ENCODE assay signal across 14 cellular contexts in genomic region chr2:108570416-108570815, GRCh38. TPM values are rescaled to one million over a fixed set of nuclear protein-coding genes. Genes with fewer than 3 reads are reported as not detected.
DNase-seq lines count a peak whose midpoint lies in the region; ATAC-seq and TF ChIP-seq lines count a peak whose summit lies in the region.
"Had no signal": no experiment of that assay in that cellular context is flagged by ENCODE, and none has a peak within 500 bp of the region (broad histone marks: within the 10 kb centered on the region; RNA-seq: fewer than 3 reads in every experiment).

No MANE protein-coding gene starts in this region.

- TF ChIP-seq EP300 in ovary (IDR thresholded peaks at IDR 0.05) = no peak

- H3K36me3 ChIP-seq in ovary = no peaks in the 10 kb centered on the region

- H3K27ac ChIP-seq in ovary = no peak overlapping the region

- H3K4me3 ChIP-seq in epithelial cell of proximal tubule (ENCODE audit: low read depth, low read length) (peak overlapping the region; percentile 13), ovary (no peak overlapping the region)

- TF ChIP-seq CTCF in epithelial cell of proximal tubule (conservative IDR thresholded peaks at IDR 0.05; ENCODE audit: low read depth, low read length) (no peak), ovary (IDR thresholded peaks at IDR 0.05) (no peak)

- 23 to 31% (median 30%) methylated on average over 7 of the region's 7 CpGs for WGBS in ovary, 3 donors

- no peaks in the 10 kb centered on the region for H3K9me3 ChIP-seq in ovary

- DNase-seq in ELR (ENCODE audit: low read depth) (peak; percentile 71), RPMI7951 (ENCODE audit: low read depth) (peak; percentile 45), epithelial cell of proximal tubule (ENCODE audit: low read depth) (no peak), ovary (peak in 3 of 5 donors; percentile 31 to 50 (median 42)), C1 segment of cervical spinal cord (lab: John Stamatoyannopoulos, UW) (no peak), NCI-H187 treated with DMSO at 0.1 percent for 48 hours (lab: John Stamatoyannopoulos, UW) (no peak), inferior parietal cortex (ENCODE audit: extremely low spot score) (no peak)
- DNase-seq: activated CD8-positive, alpha-beta memory T cell treated with anti-CD3 and anti-CD28 coated beads, Interleukin-2, amount 50 U/mL, for 48 hours; CD4-positive, CD25-positive, alpha-beta regulatory T cell; effector memory CD4-positive, alpha-beta T cell; NCI-H1092 treated with DMSO at 0.1 percent for 48 hours; NCI-H524; stimulated activated CD4-positive, alpha-beta T cell treated with anti-CD3 and anti-CD28 coated beads, Interleukin-4, amount 100 ng/mL, for 24 hours had no signal

- intact Hi-C loops in ovary (cut with DNase I) = no loop called here

- no peaks in the 10 kb centered on the region for H3K27me3 ChIP-seq in ovary

- ATAC-seq in HG02588 (IDR thresholded peaks at IDR 0.05; ENCODE audit: unreplicated experiment) = no peak

- no peak for TF ChIP-seq POLR2A in ovary (IDR thresholded peaks at IDR 0.05)

- peaks cover 13% of the 10 kb centered on the region for H3K4me1 ChIP-seq in ovary (ENCODE audit: insufficient read depth)

RNA-seq across cellular contexts. Expression of gene LIMS1, which starts 36.1 kb away (rescaled TPM):
- 56.1 and 66.0 TPM in 2 replicates for total RNA-seq in RPMI7951 (2014; rRNA removed; shearing (Covaris generic))
- 58.3 and 95.4 TPM in 2 replicates for total RNA-seq in epithelial cell of proximal tubule
- total RNA-seq in ovary = 10 to 100 TPM; 36.2 to 91.1 (median 52.4) TPM
- 10 to 100 TPM; 38.8 to 39.8 TPM for polyA plus RNA-seq in ovary

Comparison
In these comparisons a context has a peak if more than half of its experiments do, and no peak if none do; other contexts are left out.
1. DNase-seq: peak in ELR (single experiment), RPMI7951 (single experiment) and ovary (3 of 5); none in epithelial cell of proximal tubule (single experiment), C1 segment of cervical spinal cord (0 of 14), NCI-H187 treated with DMSO at 0.1 percent for 48 hours (single experiment) and inferior parietal cortex (single experiment).